18 cellular contexts compared by ENCODE assay signal in genomic region chr7:10779465-10780399, GRCh38.
"Had no signal": no experiment of that assay in that cellular context is flagged by ENCODE, and none has a peak within 500 bp of the region (broad histone marks: within the 10 kb centered on the region; RNA-seq: fewer than 3 reads in every experiment).

No MANE protein-coding gene starts in this region.

- ATAC-seq: activated CD8-positive, alpha-beta T cell treated with anti-CD3 and anti-CD28 coated beads for 36 hours; activated T-helper 17 cell treated with anti-CD3 and anti-CD28 coated beads, Interleukin-2, amount 50 U/mL, for 72 hours; esophagus mucosa; gastroesophageal sphincter; left colon; naive thymus-derived CD8-positive, alpha-beta T cell had no signal

- H3K4me3 Mint-ChIP-seq: activated CD4-positive, alpha-beta T cell treated with anti-CD3 and anti-CD28 coated beads, Interleukin-2, amount 10 ng/mL, durations not matched to agents 24 days and 14 days; activated CD8-positive, alpha-beta T cell treated with anti-CD3 and anti-CD28 coated beads for 36 hours; activated T-helper 17 cell treated with anti-CD3 and anti-CD28 coated beads, Interleukin-2, amount 50 U/mL, for 72 hours; naive thymus-derived CD8-positive, alpha-beta T cell had no signal

- H3K9me3 Mint-ChIP-seq: activated CD4-positive, alpha-beta T cell treated with anti-CD3 and anti-CD28 coated beads, Interleukin-2, amount 10 ng/mL, durations not matched to agents 24 days and 14 days; activated T-helper 17 cell treated with anti-CD3 and anti-CD28 coated beads, Interleukin-2, amount 50 U/mL, for 72 hours had no signal

- H3K27me3 ChIP-seq: breast epithelium, gastroesophageal sphincter, thyroid gland, uterus had no signal

- H3K9me3 ChIP-seq: gastroesophageal sphincter, lower lobe of right lung, thyroid gland, uterus had no signal

- H3K36me3 ChIP-seq: breast epithelium, gastroesophageal sphincter, lower lobe of right lung, thyroid gland, uterus had no signal

- H3K27ac Mint-ChIP-seq: activated CD4-positive, alpha-beta T cell treated with anti-CD3 and anti-CD28 coated beads, Interleukin-2, amount 10 ng/mL, durations not matched to agents 24 days and 14 days; activated CD8-positive, alpha-beta T cell treated with anti-CD3 and anti-CD28 coated beads for 36 hours; activated T-helper 17 cell treated with anti-CD3 and anti-CD28 coated beads, Interleukin-2, amount 50 U/mL, for 72 hours; naive thymus-derived CD8-positive, alpha-beta T cell had no signal

- DNase-seq: activated CD4-positive, alpha-beta T cell treated with anti-CD3 and anti-CD28 coated beads, Interleukin-2, amount 10 ng/mL, durations not matched to agents 24 days and 14 days; activated CD8-positive, alpha-beta T cell treated with anti-CD3 and anti-CD28 coated beads for 36 hours; activated naive CD4-positive, alpha-beta T cell; activated T-cell treated with anti-CD3 and anti-CD28 coated beads, Interleukin-2, amount 50 U/mL, for 1 hour; cortex of kidney; effector CD8-positive, alpha-beta T cell; left colon; lower lobe of right lung; naive thymus-derived CD8-positive, alpha-beta T cell; occipital lobe; stimulated activated CD4-positive, alpha-beta T cell treated with anti-CD3 and anti-CD28 coated beads, Interleukin-15, amount 100 ng/mL, for 24 hours; stimulated activated CD4-positive, alpha-beta T cell treated with anti-CD3 and anti-CD28 coated beads, Interleukin-2, amount 100 ng/mL, for 48 hours; thyroid gland; uterus had no signal

- H3K4me1 ChIP-seq: breast epithelium, gastroesophageal sphincter, lower lobe of right lung, thyroid gland, uterus had no signal

- H3K27ac ChIP-seq: breast epithelium, gastroesophageal sphincter, lower lobe of right lung, thyroid gland, uterus had no signal

- H3K4me1 Mint-ChIP-seq: activated CD4-positive, alpha-beta T cell treated with anti-CD3 and anti-CD28 coated beads, Interleukin-2, amount 10 ng/mL, durations not matched to agents 24 days and 14 days; activated T-helper 17 cell treated with anti-CD3 and anti-CD28 coated beads, Interleukin-2, amount 50 U/mL, for 72 hours had no signal

- H3K27me3 Mint-ChIP-seq: activated CD4-positive, alpha-beta T cell treated with anti-CD3 and anti-CD28 coated beads, Interleukin-2, amount 10 ng/mL, durations not matched to agents 24 days and 14 days; activated CD8-positive, alpha-beta T cell treated with anti-CD3 and anti-CD28 coated beads for 36 hours; activated T-helper 17 cell treated with anti-CD3 and anti-CD28 coated beads, Interleukin-2, amount 50 U/mL, for 72 hours had no signal

- H3K4me3 ChIP-seq: breast epithelium, gastroesophageal sphincter, lower lobe of right lung, thyroid gland, uterus had no signal

- H3K36me3 Mint-ChIP-seq: naive thymus-derived CD8-positive, alpha-beta T cell had no signal
